Comparison of ENCODE assay signal across 8 cellular contexts in the genomic region with DNA sequence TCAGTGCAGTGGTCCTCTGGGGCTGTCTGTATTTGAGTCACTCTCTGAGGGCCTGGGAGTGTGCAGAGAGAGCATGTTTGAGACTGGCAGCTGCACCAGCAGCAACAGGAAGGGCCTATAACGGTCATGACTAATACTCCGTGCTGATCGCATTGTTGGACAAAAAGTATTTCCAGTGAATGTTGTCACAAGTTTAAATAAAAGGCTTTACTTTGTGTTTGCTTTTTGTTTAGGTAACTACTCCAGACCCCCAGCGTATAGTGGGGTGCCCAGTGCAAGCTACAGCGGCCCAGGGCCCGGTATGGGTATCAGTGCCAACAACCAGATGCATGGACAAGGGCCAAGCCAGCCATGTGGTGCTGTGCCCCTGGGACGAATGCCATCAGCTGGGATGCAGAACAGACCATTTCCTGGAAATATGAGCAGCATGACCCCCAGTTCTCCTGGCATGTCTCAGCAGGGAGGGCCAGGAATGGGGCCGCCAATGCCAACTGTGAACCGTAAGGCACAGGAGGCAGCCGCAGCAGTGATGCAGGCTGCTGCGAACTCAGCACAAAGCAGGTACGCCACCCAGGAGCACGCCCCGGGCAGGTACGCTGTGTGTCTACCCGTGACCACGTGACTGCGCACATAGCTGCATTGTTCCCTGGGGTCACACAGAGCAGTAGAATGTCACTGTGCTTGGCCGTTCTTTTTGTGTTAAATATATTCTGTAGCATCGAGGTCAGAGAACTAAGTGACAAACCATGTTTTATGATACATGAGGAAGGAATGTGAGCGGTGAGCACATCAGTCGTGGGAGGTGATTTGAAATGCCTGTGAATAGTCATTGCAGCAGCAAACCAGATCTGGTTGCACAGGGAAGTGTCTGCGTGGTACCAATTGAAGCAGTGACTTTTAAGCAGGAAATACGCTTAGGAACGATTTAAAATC.
DNase-seq lines count a peak whose midpoint lies in the region; ATAC-seq and TF ChIP-seq lines count a peak whose summit lies in the region.

No MANE protein-coding gene starts in this region.

- no peak for TF ChIP-seq EP300 in gastroesophageal sphincter (IDR thresholded peaks at IDR 0.05)

- DNase-seq in GM04504 (ENCODE audit: low read depth) = peak; percentile 76
- peak; percentile 20 for DNase-seq in SW480 (ENCODE audit: low spot score)
- peak; percentile 62 to 76 for DNase-seq in psoas muscle
- no peak for DNase-seq in activated effector memory CD4-positive, alpha-beta T cell treated with anti-CD3 and anti-CD28 coated beads, Interleukin-2, amount 50 U/mL, for 16 hours
- DNase-seq in DMS153 treated with DMSO at 0.1 percent for 48 hours (lab: John Stamatoyannopoulos, UW; ENCODE audit: unreplicated experiment) = no peak
- no peak for DNase-seq in NCI-H1105 (lab: John Stamatoyannopoulos, UW)

- WGBS in gastroesophageal sphincter (ENCODE audit: low coverage in 1 of 2), 2 donors = 44 to 65% methylated on average over 7 to 21 of the region's 25 CpGs
- 23 to 37% (median 30%) methylated on average over 25 of the region's 25 CpGs for WGBS in psoas muscle, 3 donors

- intact Hi-C loops in psoas muscle (cut with DNase I) = loop anchor here (10.0 kb wide), 1 partner anchor 126 kb away; no protein-coding TSS in a partner anchor

- H3K36me3 ChIP-seq in gastroesophageal sphincter = peaks cover 0 to 23% of the 10 kb centered on the region in 2 donors
- H3K36me3 ChIP-seq in psoas muscle (ENCODE audit: insufficient read depth in 1 of 2, low read depth in 1 of 2) = no peaks in the 10 kb centered on the region

- no peak for TF ChIP-seq POLR2A in gastroesophageal sphincter (IDR thresholded peaks at IDR 0.05)

- TF ChIP-seq CTCF in gastroesophageal sphincter (IDR thresholded peaks at IDR 0.05) (no peak), psoas muscle (IDR thresholded peaks at IDR 0.05) (no peak)

- ATAC-seq in gastroesophageal sphincter = peak; percentile 66
- peak; percentile 84 to 92 (median 87) for ATAC-seq in psoas muscle
- no peak for ATAC-seq in HG03175 (IDR thresholded peaks at IDR 0.05; ENCODE audit: unreplicated experiment)

- H3K9me3 ChIP-seq in gastroesophageal sphincter (no peaks in the 10 kb centered on the region), psoas muscle (no peaks in the 10 kb centered on the region)

- H3K27ac ChIP-seq in gastroesophageal sphincter = peak overlapping the region in 3 of 4 donors; percentile 70 to 75 (median 72)
- peak overlapping the region; percentile 85 for H3K27ac ChIP-seq in psoas muscle

- H3K27me3 ChIP-seq in gastroesophageal sphincter (no peaks in the 10 kb centered on the region), psoas muscle (ENCODE audit: insufficient read depth in 3 of 3, low read length in 2 of 3) (no peaks in the 10 kb centered on the region)

- no peak overlapping the region for H3K4me3 ChIP-seq in gastroesophageal sphincter
- no peak overlapping the region for H3K4me3 ChIP-seq in psoas muscle

- H3K4me1 ChIP-seq in gastroesophageal sphincter (peaks cover 0 to 46% (median 13%) of the 10 kb centered on the region in 3 donors), psoas muscle (peaks cover 33% of the 10 kb centered on the region)

Comparison
In these comparisons a context has a peak if more than half of its experiments do, and no peak if none do; other contexts are left out.
1. DNase-seq: peak in GM04504 (single experiment), SW480 (single experiment) and psoas muscle (2 of 2); none in activated effector memory CD4-positive, alpha-beta T cell treated with anti-CD3 and anti-CD28 coated beads, Interleukin-2, amount 50 U/mL, for 16 hours (single experiment), DMS153 treated with DMSO at 0.1 percent for 48 hours (single experiment) and NCI-H1105 (single experiment).